21 cellular contexts compared by ENCODE assay signal in genomic region chr4:40466789-40467188, GRCh38.
A peak's percentile ranks its signal among the peaks of the same experiment; 100 is the strongest.
DNase-seq lines count a peak whose midpoint lies in the region; ATAC-seq and TF ChIP-seq lines count a peak whose summit lies in the region.
"Had no signal": no experiment of that assay in that cellular context is flagged by ENCODE, and none has a peak within 500 bp of the region (broad histone marks: within the 10 kb centered on the region; RNA-seq: fewer than 3 reads in every experiment).

No MANE protein-coding gene starts in this region.

- peaks cover 15% of the 10 kb centered on the region for H3K27me3 Mint-ChIP-seq in activated CD8-positive, alpha-beta memory T cell treated with anti-CD3 and anti-CD28 coated beads, Interleukin-2, amount 10 ng/mL, durations not matched to agents 7 days and 5 days
- no peaks in the 10 kb centered on the region for H3K27me3 Mint-ChIP-seq in activated T-helper 1 cell treated with anti-CD3 and anti-CD28 coated beads, Interleukin-12 subunit alpha, Interleukin-12 subunit beta, Interleukin-2, Interleukin-4 antibody, amounts not matched to agents 30 ng/mL and 10 ng/mL and 1 ng/mL, durations not matched to agents 14 hours and 24 hours and 36 hours (ENCODE audit: insufficient read depth)
- H3K27me3 Mint-ChIP-seq in stimulated activated naive B cell treated with anti-CD40 and anti-IgM and Interleukin-4, amounts not matched to agents 10 μg/mL and 1 μg/mL and 100 μg/mL, for 72 hours: no peaks in the 10 kb centered on the region
- H3K27me3 Mint-ChIP-seq: IgD-negative memory B cell had no signal

- DNase-seq in activated CD8-positive, alpha-beta memory T cell treated with anti-CD3 and anti-CD28 coated beads, Interleukin-2, amount 10 ng/mL, durations not matched to agents 7 days and 5 days: no peak
- DNase-seq in activated CD8-positive, alpha-beta memory T cell treated with anti-CD3 and anti-CD28 coated beads for 24 hours: no peak
- DNase-seq in GM10266 (ENCODE audit: extremely low spot score): peak; percentile 18
- no peak for DNase-seq in activated T-helper 1 cell treated with anti-CD3 and anti-CD28 coated beads, Interleukin-12 subunit alpha, Interleukin-12 subunit beta, Interleukin-2, Interleukin-4 antibody, amounts not matched to agents 30 ng/mL and 10 ng/mL and 1 ng/mL, durations not matched to agents 14 hours and 24 hours and 36 hours (ENCODE audit: low spot score)
- no peak for DNase-seq in stimulated activated naive B cell treated with anti-CD40 and anti-IgM and Interleukin-4, amounts not matched to agents 10 μg/mL and 1 μg/mL and 100 μg/mL, for 72 hours
- DNase-seq in left colon: no peak
- DNase-seq in sigmoid colon: no peak
- DNase-seq: Calu3; CD8-positive, alpha-beta memory T cell; DMS153; H7; NCI-H1105; NCI-H146; NCI-H2029; NCI-H226; NCI-H510A treated with DMSO at 0.1 percent for 48 hours; NCI-H748 treated with DMSO at 0.1 percent for 48 hours had no signal

- H3K36me3 Mint-ChIP-seq in activated CD8-positive, alpha-beta memory T cell treated with anti-CD3 and anti-CD28 coated beads, Interleukin-2, amount 10 ng/mL, durations not matched to agents 7 days and 5 days: peaks cover 2% of the 10 kb centered on the region
- H3K36me3 Mint-ChIP-seq in activated T-helper 1 cell treated with anti-CD3 and anti-CD28 coated beads, Interleukin-12 subunit alpha, Interleukin-12 subunit beta, Interleukin-2, Interleukin-4 antibody, amounts not matched to agents 30 ng/mL and 10 ng/mL and 1 ng/mL, durations not matched to agents 14 hours and 24 hours and 36 hours (ENCODE audit: low read depth): peaks cover 8% of the 10 kb centered on the region
- peaks cover 3 to 6% of the 10 kb centered on the region in 2 donors for H3K36me3 Mint-ChIP-seq in stimulated activated naive B cell treated with anti-CD40 and anti-IgM and Interleukin-4, amounts not matched to agents 10 μg/mL and 1 μg/mL and 100 μg/mL, for 72 hours
- H3K36me3 Mint-ChIP-seq: CD8-positive, alpha-beta memory T cell had no signal

- no peak overlapping the region for H3K27ac ChIP-seq in sigmoid colon
- H3K27ac ChIP-seq: C4-2B had no signal

- H3K4me1 Mint-ChIP-seq in activated CD8-positive, alpha-beta memory T cell treated with anti-CD3 and anti-CD28 coated beads, Interleukin-2, amount 10 ng/mL, durations not matched to agents 7 days and 5 days: peaks cover 14% of the 10 kb centered on the region
- peaks cover 28% of the 10 kb centered on the region for H3K4me1 Mint-ChIP-seq in activated T-helper 1 cell treated with anti-CD3 and anti-CD28 coated beads, Interleukin-12 subunit alpha, Interleukin-12 subunit beta, Interleukin-2, Interleukin-4 antibody, amounts not matched to agents 30 ng/mL and 10 ng/mL and 1 ng/mL, durations not matched to agents 14 hours and 24 hours and 36 hours (ENCODE audit: low read depth)
- peaks cover 2 to 15% of the 10 kb centered on the region in 2 donors for H3K4me1 Mint-ChIP-seq in stimulated activated naive B cell treated with anti-CD40 and anti-IgM and Interleukin-4, amounts not matched to agents 10 μg/mL and 1 μg/mL and 100 μg/mL, for 72 hours
- H3K4me1 Mint-ChIP-seq: CD8-positive, alpha-beta memory T cell had no signal

- 82 to 96% methylated on average over 1 of the region's 1 CpG for WGBS in sigmoid colon, 2 donors

- no peaks in the 10 kb centered on the region for H3K27me3 ChIP-seq in sigmoid colon

- H3K4me3 Mint-ChIP-seq in activated CD8-positive, alpha-beta memory T cell treated with anti-CD3 and anti-CD28 coated beads, Interleukin-2, amount 10 ng/mL, durations not matched to agents 7 days and 5 days: no peak overlapping the region
- H3K4me3 Mint-ChIP-seq in activated T-helper 1 cell treated with anti-CD3 and anti-CD28 coated beads, Interleukin-12 subunit alpha, Interleukin-12 subunit beta, Interleukin-2, Interleukin-4 antibody, amounts not matched to agents 30 ng/mL and 10 ng/mL and 1 ng/mL, durations not matched to agents 14 hours and 24 hours and 36 hours: no peak overlapping the region
- H3K4me3 Mint-ChIP-seq in stimulated activated naive B cell treated with anti-CD40 and anti-IgM and Interleukin-4, amounts not matched to agents 10 μg/mL and 1 μg/mL and 100 μg/mL, for 72 hours: no peak overlapping the region
- H3K4me3 Mint-ChIP-seq: CD8-positive, alpha-beta memory T cell; IgD-negative memory B cell had no signal

- no peak overlapping the region for H3K4me3 ChIP-seq in sigmoid colon

- H3K9me3 ChIP-seq in sigmoid colon: no peaks in the 10 kb centered on the region

- TF ChIP-seq CTCF in GM10266 (IDR thresholded peaks at IDR 0.05; ENCODE audit: control insufficient read depth, insufficient read depth, low read depth, missing control alignments) (no peak), sigmoid colon (IDR thresholded peaks at IDR 0.05) (no peak)

- no peaks in the 10 kb centered on the region for H3K4me1 ChIP-seq in sigmoid colon

- CTCF ChIA-PET in activated CD8-positive, alpha-beta memory T cell treated with anti-CD3 and anti-CD28 coated beads, Interleukin-2, amount 10 ng/mL, durations not matched to agents 7 days and 5 days (lab: Charles Lee): interaction anchor here (0.6 kb wide), 2 partner anchors 72 to 78 kb away, joined by 3 to 4 read pairs; no protein-coding TSS in a partner anchor

- intact Hi-C loops in activated T-helper 1 cell treated with anti-CD3 and anti-CD28 coated beads, Interleukin-12 subunit alpha, Interleukin-12 subunit beta, Interleukin-2, Interleukin-4 antibody, amounts not matched to agents 30 ng/mL and 10 ng/mL and 1 ng/mL, durations not matched to agents 14 hours and 24 hours and 36 hours (cut with micrococcal nuclease): loop anchor here (2.0 kb wide), 3 partner anchors 14 to 196 kb away; no protein-coding TSS in a partner anchor
- intact Hi-C loops in left colon (cut with DNase I, micrococcal nuclease) (no loop called here), sigmoid colon (cut with DNase I) (no loop called here)

- H3K9me3 Mint-ChIP-seq in activated CD8-positive, alpha-beta memory T cell treated with anti-CD3 and anti-CD28 coated beads, Interleukin-2, amount 10 ng/mL, durations not matched to agents 7 days and 5 days (ENCODE audit: low read depth): no peaks in the 10 kb centered on the region
- H3K9me3 Mint-ChIP-seq in activated T-helper 1 cell treated with anti-CD3 and anti-CD28 coated beads, Interleukin-12 subunit alpha, Interleukin-12 subunit beta, Interleukin-2, Interleukin-4 antibody, amounts not matched to agents 30 ng/mL and 10 ng/mL and 1 ng/mL, durations not matched to agents 14 hours and 24 hours and 36 hours: no peaks in the 10 kb centered on the region
- H3K9me3 Mint-ChIP-seq in stimulated activated naive B cell treated with anti-CD40 and anti-IgM and Interleukin-4, amounts not matched to agents 10 μg/mL and 1 μg/mL and 100 μg/mL, for 72 hours: no peaks in the 10 kb centered on the region
- H3K9me3 Mint-ChIP-seq: CD8-positive, alpha-beta memory T cell; IgD-negative memory B cell had no signal

- no peak for TF ChIP-seq EP300 in sigmoid colon (IDR thresholded peaks at IDR 0.05)

- TF ChIP-seq POLR2A in sigmoid colon (IDR thresholded peaks at IDR 0.05): no peak

- H3K27ac Mint-ChIP-seq in activated CD8-positive, alpha-beta memory T cell treated with anti-CD3 and anti-CD28 coated beads, Interleukin-2, amount 10 ng/mL, durations not matched to agents 7 days and 5 days: no peak overlapping the region
- H3K27ac Mint-ChIP-seq in activated T-helper 1 cell treated with anti-CD3 and anti-CD28 coated beads, Interleukin-12 subunit alpha, Interleukin-12 subunit beta, Interleukin-2, Interleukin-4 antibody, amounts not matched to agents 30 ng/mL and 10 ng/mL and 1 ng/mL, durations not matched to agents 14 hours and 24 hours and 36 hours: peak overlapping the region; percentile 72
- no peak overlapping the region for H3K27ac Mint-ChIP-seq in stimulated activated naive B cell treated with anti-CD40 and anti-IgM and Interleukin-4, amounts not matched to agents 10 μg/mL and 1 μg/mL and 100 μg/mL, for 72 hours
- H3K27ac Mint-ChIP-seq: CD8-positive, alpha-beta memory T cell; IgD-negative memory B cell had no signal

- no peaks in the 10 kb centered on the region for H3K36me3 ChIP-seq in sigmoid colon

- ATAC-seq in activated CD8-positive, alpha-beta memory T cell treated with anti-CD3 and anti-CD28 coated beads, Interleukin-2, amount 10 ng/mL, durations not matched to agents 7 days and 5 days: peak; percentile 51
- peak; percentile 44 to 52 for ATAC-seq in stimulated activated naive B cell treated with anti-CD40 and anti-IgM and Interleukin-4, amounts not matched to agents 10 μg/mL and 1 μg/mL and 100 μg/mL, for 72 hours (replicated peaks)
- ATAC-seq in HG02759 (IDR thresholded peaks at IDR 0.05; ENCODE audit: unreplicated experiment) (no peak), left colon (no peak)
- ATAC-seq: Panc1 had no signal

Comparison
In these comparisons a context has a peak if more than half of its experiments do, and no peak if none do; other contexts are left out.
1. ATAC-seq: peak in activated CD8-positive, alpha-beta memory T cell treated with anti-CD3 and anti-CD28 coated beads, Interleukin-2, amount 10 ng/mL, durations not matched to agents 7 days and 5 days (single experiment) and stimulated activated naive B cell treated with anti-CD40 and anti-IgM and Interleukin-4, amounts not matched to agents 10 μg/mL and 1 μg/mL and 100 μg/mL, for 72 hours (2 of 2); none in HG02759 (single experiment) and left colon (single experiment).